1 cellular context compared by ENCODE assay signal in genomic region chr21:17597680-17598079, GRCh38.
TF ChIP-seq lines count a peak whose summit lies in the region.

No MANE protein-coding gene starts in this region.

TF ChIP-seq in GM12878, 131 proteins besides CTCF, POLR2A, EP300 and RAD21 (continued from another document):
- peak; percentile 36; the same call in 1 of the 2 replicates for TF ChIP-seq NFIC (IDR thresholded peaks at IDR 0.05; ENCODE audit: low read depth, low read length)
TF ChIP-seq in GM12878: peak in this region for 3.
